In genomic region chr12:12503384-12504078, GRCh38 we compare ENCODE assay signal across 13 cellular contexts. TPM values are rescaled to one million over a fixed set of nuclear protein-coding genes. Genes with fewer than 3 reads are reported as not detected.
DNase-seq lines count a peak whose midpoint lies in the region; ATAC-seq lines count a peak whose summit lies in the region.
"Had no signal": no experiment of that assay in that cellular context is flagged by ENCODE, and none has a peak within 500 bp of the region (broad histone marks: within the 10 kb centered on the region; RNA-seq: fewer than 3 reads in every experiment).

No MANE protein-coding gene starts in this region.

- peaks cover 58% of the 10 kb centered on the region for H3K4me1 Mint-ChIP-seq in activated CD8-positive, alpha-beta memory T cell treated with anti-CD3 and anti-CD28 coated beads, Interleukin-2, amount 10 ng/mL, durations not matched to agents 7 days and 5 days
- H3K4me1 Mint-ChIP-seq in activated naive CD8-positive, alpha-beta T cell treated with anti-CD3 and anti-CD28 coated beads for 36 hours = peaks cover 64% of the 10 kb centered on the region
- H3K4me1 Mint-ChIP-seq in stimulated activated effector memory CD8-positive, alpha-beta T cell treated with anti-CD3 and anti-CD28 coated beads, Interleukin-12 subunit alpha, Interleukin-12 subunit beta, amount 100 ng/mL, for 72 hours = peaks cover 70% of the 10 kb centered on the region

- peaks cover 31% of the 10 kb centered on the region for H3K36me3 Mint-ChIP-seq in activated CD8-positive, alpha-beta memory T cell treated with anti-CD3 and anti-CD28 coated beads, Interleukin-2, amount 10 ng/mL, durations not matched to agents 7 days and 5 days
- peaks cover 25% of the 10 kb centered on the region for H3K36me3 Mint-ChIP-seq in activated naive CD8-positive, alpha-beta T cell treated with anti-CD3 and anti-CD28 coated beads for 36 hours
- H3K36me3 Mint-ChIP-seq in stimulated activated effector memory CD8-positive, alpha-beta T cell treated with anti-CD3 and anti-CD28 coated beads, Interleukin-12 subunit alpha, Interleukin-12 subunit beta, amount 100 ng/mL, for 72 hours = peaks cover 63% of the 10 kb centered on the region

- CTCF ChIA-PET in activated CD8-positive, alpha-beta memory T cell treated with anti-CD3 and anti-CD28 coated beads, Interleukin-2, amount 10 ng/mL, durations not matched to agents 7 days and 5 days (lab: Charles Lee) = interaction anchor here (0.6 to 2.5 kb wide), 30 partner anchors 9 to 233 kb away, joined by 3 to 35 read pairs (median 4); partner anchors contain the start of gene BORCS5

- ATAC-seq in activated CD8-positive, alpha-beta memory T cell treated with anti-CD3 and anti-CD28 coated beads, Interleukin-2, amount 10 ng/mL, durations not matched to agents 7 days and 5 days = peak; percentile 34
- ATAC-seq in stimulated activated effector memory CD8-positive, alpha-beta T cell treated with anti-CD3 and anti-CD28 coated beads, Interleukin-12 subunit alpha, Interleukin-12 subunit beta, amount 100 ng/mL, for 72 hours = peak; percentile 58
- ATAC-seq in GM19467 (IDR thresholded peaks at IDR 0.05; ENCODE audit: unreplicated experiment) = no peak
- ATAC-seq: Right ventricle myocardium inferior had no signal

- no peaks in the 10 kb centered on the region for H3K9me3 Mint-ChIP-seq in activated CD8-positive, alpha-beta memory T cell treated with anti-CD3 and anti-CD28 coated beads, Interleukin-2, amount 10 ng/mL, durations not matched to agents 7 days and 5 days (ENCODE audit: low read depth)
- H3K9me3 Mint-ChIP-seq in activated naive CD8-positive, alpha-beta T cell treated with anti-CD3 and anti-CD28 coated beads for 36 hours = no peaks in the 10 kb centered on the region
- no peaks in the 10 kb centered on the region for H3K9me3 Mint-ChIP-seq in stimulated activated effector memory CD8-positive, alpha-beta T cell treated with anti-CD3 and anti-CD28 coated beads, Interleukin-12 subunit alpha, Interleukin-12 subunit beta, amount 100 ng/mL, for 72 hours

- DNase-seq in activated CD8-positive, alpha-beta memory T cell treated with anti-CD3 and anti-CD28 coated beads, Interleukin-2, amount 10 ng/mL, durations not matched to agents 7 days and 5 days = peak; percentile 69
- DNase-seq in activated CD8-positive, alpha-beta memory T cell treated with anti-CD3 and anti-CD28 coated beads, Interleukin-2, amount 50 U/mL, for 48 hours = no peak
- DNase-seq in T-helper 2 cell = peak in 3 of 5 experiments; percentile 14 to 55 (median 42)
- peak; percentile 13 for DNase-seq in activated naive CD8-positive, alpha-beta T cell treated with anti-CD3 and anti-CD28 coated beads for 36 hours
- DNase-seq in stimulated activated effector memory CD8-positive, alpha-beta T cell treated with anti-CD3 and anti-CD28 coated beads, Interleukin-12 subunit alpha, Interleukin-12 subunit beta, amount 100 ng/mL, for 72 hours (ENCODE audit: low spot score in 2 of 2) = peak in 1 of 2 donors; percentile 73
- no peak for DNase-seq in NCI-H446 (lab: John Stamatoyannopoulos, UW)
- DNase-seq in ecto neural progenitor cell (ENCODE audit: low spot score) = no peak
- DNase-seq: ACHN; mammary epithelial cell; NCI-H524; stimulated activated CD4-positive, alpha-beta T cell treated with anti-CD3 and anti-CD28 coated beads, Interleukin-4, amount 100 ng/mL, for 4 hours had no signal

- peak overlapping the region; percentile 75 for H3K27ac Mint-ChIP-seq in activated CD8-positive, alpha-beta memory T cell treated with anti-CD3 and anti-CD28 coated beads, Interleukin-2, amount 10 ng/mL, durations not matched to agents 7 days and 5 days
- H3K27ac Mint-ChIP-seq in activated naive CD8-positive, alpha-beta T cell treated with anti-CD3 and anti-CD28 coated beads for 36 hours = peak overlapping the region; percentile 91
- H3K27ac Mint-ChIP-seq in stimulated activated effector memory CD8-positive, alpha-beta T cell treated with anti-CD3 and anti-CD28 coated beads, Interleukin-12 subunit alpha, Interleukin-12 subunit beta, amount 100 ng/mL, for 72 hours = peak overlapping the region; percentile 73

- H3K27me3 Mint-ChIP-seq in activated CD8-positive, alpha-beta memory T cell treated with anti-CD3 and anti-CD28 coated beads, Interleukin-2, amount 10 ng/mL, durations not matched to agents 7 days and 5 days = no peaks in the 10 kb centered on the region
- H3K27me3 Mint-ChIP-seq in activated naive CD8-positive, alpha-beta T cell treated with anti-CD3 and anti-CD28 coated beads for 36 hours = no peaks in the 10 kb centered on the region

- H3K4me3 Mint-ChIP-seq in activated CD8-positive, alpha-beta memory T cell treated with anti-CD3 and anti-CD28 coated beads, Interleukin-2, amount 10 ng/mL, durations not matched to agents 7 days and 5 days = peak overlapping the region; percentile 4
- H3K4me3 Mint-ChIP-seq in activated naive CD8-positive, alpha-beta T cell treated with anti-CD3 and anti-CD28 coated beads for 36 hours = no peak overlapping the region
- H3K4me3 Mint-ChIP-seq in stimulated activated effector memory CD8-positive, alpha-beta T cell treated with anti-CD3 and anti-CD28 coated beads, Interleukin-12 subunit alpha, Interleukin-12 subunit beta, amount 100 ng/mL, for 72 hours = peak overlapping the region; percentile 55

RNA-seq across cellular contexts. Expression of gene DUSP16, which starts 59.1 kb away (rescaled TPM):
- total RNA-seq in activated CD8-positive, alpha-beta memory T cell treated with anti-CD3 and anti-CD28 coated beads, Interleukin-2, amount 10 ng/mL, durations not matched to agents 7 days and 5 days = 10 to 100 TPM; 43.0 to 69.0 TPM
- 10 to 100 TPM; 21.6 to 24.4 TPM for total RNA-seq in activated naive CD8-positive, alpha-beta T cell treated with anti-CD3 and anti-CD28 coated beads for 36 hours

Comparison
In these comparisons a context has a peak if more than half of its experiments do, and no peak if none do; other contexts are left out.
1. DNase-seq: peak in activated CD8-positive, alpha-beta memory T cell treated with anti-CD3 and anti-CD28 coated beads, Interleukin-2, amount 10 ng/mL, durations not matched to agents 7 days and 5 days (single experiment), T-helper 2 cell (3 of 5) and activated naive CD8-positive, alpha-beta T cell treated with anti-CD3 and anti-CD28 coated beads for 36 hours (single experiment); none in activated CD8-positive, alpha-beta memory T cell treated with anti-CD3 and anti-CD28 coated beads, Interleukin-2, amount 50 U/mL, for 48 hours (single experiment), NCI-H446 (0 of 2) and ecto neural progenitor cell (single experiment).
2. Peak in every context shown above with its lines, with median percentiles within 50 percentile points of each other: H3K27ac Mint-ChIP-seq.